Comparison of ENCODE assay signal across 28 cellular contexts in genomic region chr17:63960006-63960405, GRCh38. TPM values are rescaled to one million over a fixed set of nuclear protein-coding genes. Genes with fewer than 3 reads are reported as not detected.
A peak's percentile ranks its signal among the peaks of the same experiment; 100 is the strongest.
DNase-seq lines count a peak whose midpoint lies in the region; ATAC-seq, FAIRE-seq and TF ChIP-seq lines count a peak whose summit lies in the region.
"Had no signal": no experiment of that assay in that cellular context is flagged by ENCODE, and none has a peak within 500 bp of the region (broad histone marks: within the 10 kb centered on the region; RNA-seq: fewer than 3 reads in every experiment).

No MANE protein-coding gene starts in this region.

- TF ChIP-seq EP300 in HepG2 (IDR thresholded peaks at IDR 0.05; ENCODE audit: low read depth in 2 of 2, low read length in 2 of 2) (no peak), HepG2 (CRISPR knock-in tag; IDR thresholded peaks at IDR 0.05; ENCODE audit: borderline replicate concordance) (no peak)

- H4K20me1 ChIP-seq in HepG2 (ENCODE audit: insufficient read depth, low read length) (no peaks in the 10 kb centered on the region; the same call in 1 of the 2 replicates), GM23248 (ENCODE audit: insufficient read depth) (no peaks in the 10 kb centered on the region)

- no peak for TF ChIP-seq RAD21 in HepG2 (CRISPR knock-in tag; IDR thresholded peaks at IDR 0.05)

- DNase-seq in HepG2 (ENCODE audit: low spot score) (no peak), right lobe of liver (no peak), NT2/D1 (ENCODE audit: low read depth, low spot score) (no peak), dorsolateral prefrontal cortex (no peak), GM23248 (no peak)
- DNase-seq in stimulated activated CD4-positive, alpha-beta T cell treated with anti-CD3 and anti-CD28 coated beads, Interleukin-4, amount 100 ng/mL, for 24 hours = no peak
- DNase-seq: activated CD4-positive, alpha-beta T cell treated with anti-CD3 and anti-CD28 coated beads for 48 hours; activated CD8-positive, alpha-beta memory T cell treated with anti-CD3 and anti-CD28 coated beads, Interleukin-2, amount 10 ng/mL, durations not matched to agents 7 days and 5 days; activated naive CD8-positive, alpha-beta T cell treated with anti-CD3 and anti-CD28 coated beads, Interleukin-2, amount 10 ng/mL, durations not matched to agents 7 days and 5 days; CD4-positive, alpha-beta T cell; DMS153; NCI-H1092; NCI-H2029 treated with DMSO at 0.1 percent for 48 hours; RPMI8226; T-helper 17 cell had no signal

- no peaks in the 10 kb centered on the region for H3F3A ChIP-seq in GM23248 (ENCODE audit: insufficient read depth)

- in situ Hi-C loops in HepG2 (cut with HindIII; ENCODE audit: extremely low pct_ligation_motif_present, low pct_unique_long_range_greater_than_20kb) (no loop called here), GM23248 (cut with MboI) (no loop called here)

- peaks cover 32% of the 10 kb centered on the region for H3K4me1 ChIP-seq in HepG2 (ENCODE audit: insufficient read depth, low read length)
- no peaks in the 10 kb centered on the region for H3K4me1 ChIP-seq in right lobe of liver
- peaks cover 18% of the 10 kb centered on the region for H3K4me1 ChIP-seq in NT2/D1 (ENCODE audit: insufficient read depth, insufficient read length)
- no peaks in the 10 kb centered on the region for H3K4me1 ChIP-seq in GM23248 (ENCODE audit: insufficient read depth)
- H3K4me1 ChIP-seq: HAP-1 had no signal

- H2AFZ ChIP-seq in HepG2 (ENCODE audit: low read length) (no peak overlapping the region), GM23248 (no peak overlapping the region)
- H2AFZ ChIP-seq: parathyroid adenoma had no signal

- H3K9me3 ChIP-seq in HepG2 (ENCODE audit: low read length) (no peaks in the 10 kb centered on the region), right lobe of liver (no peaks in the 10 kb centered on the region), NT2/D1 (ENCODE audit: insufficient read depth, low read length) (no peaks in the 10 kb centered on the region), iPS-18c (ENCODE audit: control insufficient read depth, insufficient read depth, low read length) (peaks cover 2% of the 10 kb centered on the region), GM23248 (ENCODE audit: low read depth) (no peaks in the 10 kb centered on the region)
- H3K9me3 ChIP-seq: HAP-1 had no signal

- H3K79me2 ChIP-seq in HepG2 (ENCODE audit: insufficient read depth, low read length) = no peaks in the 10 kb centered on the region
- no peaks in the 10 kb centered on the region for H3K79me2 ChIP-seq in GM23248 (ENCODE audit: insufficient read depth)
- H3K79me2 ChIP-seq: parathyroid adenoma had no signal

- H3K4me2 ChIP-seq in HepG2 (ENCODE audit: low read depth, low read length) (no peak overlapping the region), GM23248 (ENCODE audit: unreplicated experiment) (no peak overlapping the region)

- no peaks in the 10 kb centered on the region for H3K9me2 ChIP-seq in GM23248 (ENCODE audit: insufficient read depth)

- ATAC-seq in HepG2 = no peak
- ATAC-seq in right lobe of liver = no peak
- ATAC-seq in GM21825 (IDR thresholded peaks at IDR 0.05; ENCODE audit: unreplicated experiment) = no peak
- ATAC-seq: activated CD8-positive, alpha-beta memory T cell treated with anti-CD3 and anti-CD28 coated beads, Interleukin-2, amount 10 ng/mL, durations not matched to agents 7 days and 5 days; left lobe of liver; natural killer cell treated with Interleukin-12 subunit alpha and Interleukin-12 subunit beta and Interleukin-15 and Interleukin-18, amount 100 ng/mL, for 72 hours; stimulated activated effector memory CD8-positive, alpha-beta T cell treated with anti-CD3 and anti-CD28 coated beads, Interleukin-12 subunit alpha, Interleukin-12 subunit beta, amount 100 ng/mL, for 72 hours; T-helper 17 cell had no signal

- CTCF ChIA-PET in HepG2 (lab: Yijun Ruan, JAX; ENCODE audit: low intra/inter-chr PET ratio, low total read pairs) = no interaction called here

- 6% methylated on average over 5 of the region's 9 CpGs for WGBS in HepG2 (ENCODE audit: low lambda C conversion rate)
- WGBS in right lobe of liver (ENCODE audit: insufficient coverage, low coverage, low lambda C conversion rate, missing lambda C conversion rate) = no CpG with 5 or more reads among the region's 9 CpGs
- 80 to 81% methylated on average over 9 of the region's 9 CpGs for WGBS in GM23248 (ENCODE audit: low coverage in 1 of 2, low lambda C conversion rate in 2 of 2, missing lambda C conversion rate in 2 of 2), 2 experiments

- H3K9ac ChIP-seq in HepG2 (ENCODE audit: insufficient read depth, low read depth, low read length) (no peak overlapping the region), NT2/D1 (ENCODE audit: insufficient read length, low read depth) (peak overlapping the region; percentile 46), GM23248 (no peak overlapping the region)
- H3K9ac ChIP-seq: parathyroid adenoma had no signal

- intact Hi-C loops in HepG2 (cut with micrococcal nuclease; ENCODE audit: unreplicated experiment) = no loop called here
- intact Hi-C loops in right lobe of liver (cut with DNase I) = no loop called here
- intact Hi-C loops in dorsolateral prefrontal cortex (cut with DNase I) = no loop called here

- H3K36me3 ChIP-seq in HepG2 (replicated peaks in 1 of 2; ENCODE audit: control insufficient read depth in 1 of 2, insufficient read depth in 2 of 2, low read length in 2 of 2) (no peaks in the 10 kb centered on the region), right lobe of liver (no peaks in the 10 kb centered on the region), NT2/D1 (ENCODE audit: insufficient read depth, insufficient read length, low read length) (no peaks in the 10 kb centered on the region), GM23248 (ENCODE audit: low read depth) (no peaks in the 10 kb centered on the region)
- H3K36me3 ChIP-seq: HAP-1 had no signal

- H3K27me3 ChIP-seq in HepG2 (ENCODE audit: control insufficient read depth in 1 of 2, insufficient read depth in 2 of 2, low read length in 2 of 2) (peaks cover 4 to 22% of the 10 kb centered on the region in 2 experiments; a peak in 2 of 5 replicates), right lobe of liver (no peaks in the 10 kb centered on the region), NT2/D1 (ENCODE audit: insufficient read depth, insufficient read length) (peaks cover 6% of the 10 kb centered on the region), dorsolateral prefrontal cortex (peaks cover 0 to 9% (median 0%) of the 10 kb centered on the region in 45 donors), GM23248 (replicated peaks; ENCODE audit: insufficient read depth) (no peaks in the 10 kb centered on the region)

- no peak overlapping the region for H3K4me3 ChIP-seq in HepG2 (replicated peaks in 1 of 3; ENCODE audit: insufficient read depth in 1 of 3, low read depth in 2 of 3, low read length in 3 of 3)
- no peak overlapping the region for H3K4me3 ChIP-seq in right lobe of liver
- peak overlapping the region; percentile 13 for H3K4me3 ChIP-seq in NT2/D1 (ENCODE audit: insufficient read length, low read depth)
- H3K4me3 ChIP-seq in iPS-18c (ENCODE audit: insufficient read depth, low read depth, low read length) = peak overlapping the region; percentile 12
- H3K4me3 ChIP-seq in dorsolateral prefrontal cortex = no peak overlapping the region
- no peak overlapping the region for H3K4me3 ChIP-seq in GM23248
- H3K4me3 ChIP-seq: HAP-1, SK-N-MC had no signal

- TF ChIP-seq CTCF in HepG2 (CRISPR knock-in tag; IDR thresholded peaks at IDR 0.05) (no peak), right lobe of liver (IDR thresholded peaks at IDR 0.05) (no peak), dorsolateral prefrontal cortex (IDR thresholded peaks at IDR 0.05 in 54 of 56, conservative IDR thresholded peaks at IDR 0.05 in 2 of 56; ENCODE audit: low read depth in 1 of 56, partially characterized antibody in 56 of 56) (no peak)

- TF ChIP-seq POLR2A in HepG2 (IDR thresholded peaks at IDR 0.05; ENCODE audit: insufficient read depth in 1 of 2, low read depth in 2 of 2, low read length in 2 of 2) (no peak), right lobe of liver (IDR thresholded peaks at IDR 0.05) (no peak)

- no TSS peak for BruUV-seq in HepG2 (replicated peaks; lab: Mats Ljungman, UMichigan)

- H3K27ac ChIP-seq in HepG2 (ENCODE audit: extremely low read length, insufficient read depth, low read length) (no peak overlapping the region), right lobe of liver (no peak overlapping the region), dorsolateral prefrontal cortex (no peak overlapping the region), GM23248 (no peak overlapping the region)
- H3K27ac ChIP-seq: parathyroid adenoma, SK-N-MC had no signal

- no peak for FAIRE-seq in HepG2 (lab: Jason Lieb, UNC)
- FAIRE-seq: colon had no signal

- POLR2A ChIA-PET in HepG2 (lab: Yijun Ruan, JAX) = no interaction called here

RNA-seq across cellular contexts. Expression of gene SCN4A, which starts 12.7 kb away (rescaled TPM):
- 0.02 TPM in 1 of 2 replicates, not detected in the other for total RNA-seq in HepG2 (2016; rRNA removed; fragmentation: Illumina TruSeq; extraction: Trizol)
- total RNA-seq in HepG2 (2016; cell fraction: cytosol; rRNA removed; fragmentation: Illumina TruSeq; extraction: Trizol; ENCODE audit: low read depth) = not detected in 2 replicates
- not detected in 2 replicates for total RNA-seq in HepG2 (2016; cell fraction: insoluble cytoplasmic fraction; rRNA removed; fragmentation: Illumina TruSeq; extraction: Trizol)
- total RNA-seq in HepG2 (2016; cell fraction: membrane; rRNA removed; fragmentation: Illumina TruSeq; extraction: Trizol) = not detected in 2 replicates
- not detected in 2 replicates for total RNA-seq in HepG2 (2016; cell fraction: nucleus; rRNA removed; fragmentation: Illumina TruSeq; extraction: Trizol)
- polyA plus RNA-seq in HepG2 (2011; rRNA removed) = 0.03 and 0.04 TPM in 2 replicates
- 0.01 TPM in 2 replicates for polyA plus RNA-seq in HepG2 (2011; cell fraction: cytosol; rRNA removed)
- polyA plus RNA-seq in HepG2 (2011; cell fraction: nucleus; rRNA removed) = 0.07 and 0.13 TPM in 2 replicates
- 0.03 and 0.12 TPM in 2 replicates for polyA plus RNA-seq in HepG2 (2012)
- not detected in 2 replicates for polyA plus RNA-seq in HepG2 (2016; cell fraction: cytosol; fragmentation: Illumina TruSeq; extraction: Trizol; ENCODE audit: low read depth)
- not detected in 2 replicates for polyA plus RNA-seq in HepG2 (2016; cell fraction: insoluble cytoplasmic fraction; fragmentation: Illumina TruSeq; extraction: Trizol; ENCODE audit: low read depth)
- not detected in 2 replicates for polyA plus RNA-seq in HepG2 (2016; cell fraction: membrane; fragmentation: Illumina TruSeq; extraction: Trizol; ENCODE audit: low read depth)
- not detected in 2 replicates for polyA plus RNA-seq in HepG2 (2016; cell fraction: nucleus; fragmentation: Illumina TruSeq; extraction: Trizol; ENCODE audit: insufficient read depth, low read depth)
- 0.38 and 4.1 TPM in 2 replicates for polyA minus RNA-seq in HepG2 (2011; rRNA and poly(A)+ RNA removed; ENCODE audit: low replicate concordance)
- polyA minus RNA-seq in HepG2 (2011; cell fraction: cytosol; rRNA and poly(A)+ RNA removed) = not detected in 2 replicates
- 0.26 and 0.37 TPM in 2 replicates for polyA minus RNA-seq in HepG2 (2011; cell fraction: nucleus; rRNA and poly(A)+ RNA removed)
- total RNA-seq in right lobe of liver = 1 to 10 TPM in 1 of 6 experiments, under 1 TPM in 5; 0.10 to 1.4 (median 0.20) TPM
- total RNA-seq in dorsolateral prefrontal cortex = 1 to 10 TPM in 2 of 120 experiments, under 1 TPM in 103, not detected in 15; 0.06 to 1.7 (median 0.23) TPM
- total RNA-seq in GM23248 (2014; rRNA removed; shearing (Covaris generic)) = not detected in 2 replicates
- polyA plus RNA-seq in GM23248 (2016; fragmentation: Nextera tagmentation; extraction: Ambion mirVana) = not detected in 2 replicates
- total RNA-seq: activated naive CD8-positive, alpha-beta T cell treated with anti-CD3 and anti-CD28 coated beads, Interleukin-2, amount 10 ng/mL, durations not matched to agents 7 days and 5 days; G401 had no signal

RNA-seq across cellular contexts. Expression of gene CD79B, which starts 27.9 kb away (rescaled TPM):
- not detected in 2 replicates for total RNA-seq in HepG2 (2016; rRNA removed; fragmentation: Illumina TruSeq; extraction: Trizol)
- total RNA-seq in HepG2 (2016; cell fraction: cytosol; rRNA removed; fragmentation: Illumina TruSeq; extraction: Trizol; ENCODE audit: low read depth) = not detected in 2 replicates
- 0.54 TPM in 1 of 2 replicates, not detected in the other for total RNA-seq in HepG2 (2016; cell fraction: insoluble cytoplasmic fraction; rRNA removed; fragmentation: Illumina TruSeq; extraction: Trizol)
- total RNA-seq in HepG2 (2016; cell fraction: membrane; rRNA removed; fragmentation: Illumina TruSeq; extraction: Trizol) = not detected in 2 replicates
- total RNA-seq in HepG2 (2016; cell fraction: nucleus; rRNA removed; fragmentation: Illumina TruSeq; extraction: Trizol) = not detected in 2 replicates
- 0.21 TPM in 1 of 2 replicates, not detected in the other for polyA plus RNA-seq in HepG2 (2011; rRNA removed)
- polyA plus RNA-seq in HepG2 (2011; cell fraction: cytosol; rRNA removed) = 0.19 and 0.55 TPM in 2 replicates
- not detected in 2 replicates for polyA plus RNA-seq in HepG2 (2011; cell fraction: nucleus; rRNA removed)
- polyA plus RNA-seq in HepG2 (2012) = 0.20 TPM in 1 of 2 replicates, not detected in the other
- polyA plus RNA-seq in HepG2 (2016; cell fraction: cytosol; fragmentation: Illumina TruSeq; extraction: Trizol; ENCODE audit: low read depth) = not detected in 2 replicates
- polyA plus RNA-seq in HepG2 (2016; cell fraction: insoluble cytoplasmic fraction; fragmentation: Illumina TruSeq; extraction: Trizol; ENCODE audit: low read depth) = not detected in 2 replicates
- not detected in 2 replicates for polyA plus RNA-seq in HepG2 (2016; cell fraction: membrane; fragmentation: Illumina TruSeq; extraction: Trizol; ENCODE audit: low read depth)
- polyA plus RNA-seq in HepG2 (2016; cell fraction: nucleus; fragmentation: Illumina TruSeq; extraction: Trizol; ENCODE audit: insufficient read depth, low read depth) = not detected in 2 replicates
- not detected in 2 replicates for polyA minus RNA-seq in HepG2 (2011; rRNA and poly(A)+ RNA removed; ENCODE audit: low replicate concordance)
- polyA minus RNA-seq in HepG2 (2011; cell fraction: cytosol; rRNA and poly(A)+ RNA removed) = not detected in 2 replicates
- not detected in 2 replicates for polyA minus RNA-seq in HepG2 (2011; cell fraction: nucleus; rRNA and poly(A)+ RNA removed)
- total RNA-seq in right lobe of liver = 1 to 10 TPM in 2 of 6 experiments, under 1 TPM in 4; 0.62 to 2.2 (median 0.92) TPM
- 1 to 10 TPM in 21 of 120 experiments, under 1 TPM in 43, not detected in 56; 0.36 to 2.3 (median 0.78) TPM for total RNA-seq in dorsolateral prefrontal cortex
- not detected in 2 replicates for total RNA-seq in GM23248 (2014; rRNA removed; shearing (Covaris generic))
- polyA plus RNA-seq in GM23248 (2016; fragmentation: Nextera tagmentation; extraction: Ambion mirVana) = not detected in 2 replicates
- total RNA-seq: mesothelial cell of epicardium, NCI-H460 had no signal

RNA-seq across cellular contexts. Expression of gene PRR29, which starts 38.1 kb away (rescaled TPM):
- total RNA-seq in HepG2 (2016; rRNA removed; fragmentation: Illumina TruSeq; extraction: Trizol) (0.07 and 0.11 TPM in 2 replicates), right lobe of liver (under 1 TPM in 3 of 6 experiments, not detected in 3; 0.07 to 0.33 (median 0.12) TPM), dorsolateral prefrontal cortex (1 to 10 TPM in 90 of 120 experiments, under 1 TPM in 29, not detected in 1; 0.25 to 4.0 (median 1.6) TPM)
- total RNA-seq in HepG2 (2016; cell fraction: cytosol; rRNA removed; fragmentation: Illumina TruSeq; extraction: Trizol; ENCODE audit: low read depth) = not detected in 2 replicates
- 0.19 TPM in 1 of 2 replicates, not detected in the other for total RNA-seq in HepG2 (2016; cell fraction: insoluble cytoplasmic fraction; rRNA removed; fragmentation: Illumina TruSeq; extraction: Trizol)
- total RNA-seq in HepG2 (2016; cell fraction: membrane; rRNA removed; fragmentation: Illumina TruSeq; extraction: Trizol) = 0.06 and 0.14 TPM in 2 replicates
- not detected in 2 replicates for total RNA-seq in HepG2 (2016; cell fraction: nucleus; rRNA removed; fragmentation: Illumina TruSeq; extraction: Trizol)
- polyA plus RNA-seq in HepG2 (2011; rRNA removed) (0.08 and 0.20 TPM in 2 replicates), GM23248 (2016; fragmentation: Nextera tagmentation; extraction: Ambion mirVana) (0.47 TPM in 1 of 2 replicates, not detected in the other)
- 0.06 and 0.07 TPM in 2 replicates for polyA plus RNA-seq in HepG2 (2011; cell fraction: cytosol; rRNA removed)
- 0.73 and 0.96 TPM in 2 replicates for polyA plus RNA-seq in HepG2 (2011; cell fraction: nucleus; rRNA removed)
- 0.21 and 0.40 TPM in 2 replicates for polyA plus RNA-seq in HepG2 (2012)
- 0.10 and 0.11 TPM in 2 replicates for polyA plus RNA-seq in HepG2 (2016; cell fraction: cytosol; fragmentation: Illumina TruSeq; extraction: Trizol; ENCODE audit: low read depth)
- 0.23 TPM in 1 of 2 replicates, not detected in the other for polyA plus RNA-seq in HepG2 (2016; cell fraction: insoluble cytoplasmic fraction; fragmentation: Illumina TruSeq; extraction: Trizol; ENCODE audit: low read depth)
- polyA plus RNA-seq in HepG2 (2016; cell fraction: membrane; fragmentation: Illumina TruSeq; extraction: Trizol; ENCODE audit: low read depth) = not detected in 2 replicates
- polyA plus RNA-seq in HepG2 (2016; cell fraction: nucleus; fragmentation: Illumina TruSeq; extraction: Trizol; ENCODE audit: insufficient read depth, low read depth) = not detected in 2 replicates
- polyA minus RNA-seq in HepG2 (2011; rRNA and poly(A)+ RNA removed; ENCODE audit: low replicate concordance) = 0.16 TPM in 1 of 2 replicates, not detected in the other
- not detected in 2 replicates for polyA minus RNA-seq in HepG2 (2011; cell fraction: cytosol; rRNA and poly(A)+ RNA removed)
- 0.26 and 0.37 TPM in 2 replicates for polyA minus RNA-seq in HepG2 (2011; cell fraction: nucleus; rRNA and poly(A)+ RNA removed)
- total RNA-seq in GM23248 (2014; rRNA removed; shearing (Covaris generic)) = not detected in 2 replicates
- total RNA-seq: NCI-H460 had no signal

RNA-seq across cellular contexts. Expression of gene GH1, which starts 41.4 kb away (rescaled TPM):
- not detected in 2 replicates for total RNA-seq in HepG2 (2016; rRNA removed; fragmentation: Illumina TruSeq; extraction: Trizol)
- total RNA-seq in HepG2 (2016; cell fraction: cytosol; rRNA removed; fragmentation: Illumina TruSeq; extraction: Trizol; ENCODE audit: low read depth) = not detected in 2 replicates
- total RNA-seq in HepG2 (2016; cell fraction: insoluble cytoplasmic fraction; rRNA removed; fragmentation: Illumina TruSeq; extraction: Trizol) = not detected in 2 replicates
- total RNA-seq in HepG2 (2016; cell fraction: membrane; rRNA removed; fragmentation: Illumina TruSeq; extraction: Trizol) = not detected in 2 replicates
- not detected in 2 replicates for total RNA-seq in HepG2 (2016; cell fraction: nucleus; rRNA removed; fragmentation: Illumina TruSeq; extraction: Trizol)
- polyA plus RNA-seq in HepG2 (2011; rRNA removed) = not detected in 2 replicates
- polyA plus RNA-seq in HepG2 (2011; cell fraction: cytosol; rRNA removed) = not detected in 2 replicates
- not detected in 2 replicates for polyA plus RNA-seq in HepG2 (2011; cell fraction: nucleus; rRNA removed)
- polyA plus RNA-seq in HepG2 (2012) = not detected in 2 replicates
- polyA plus RNA-seq in HepG2 (2016; cell fraction: cytosol; fragmentation: Illumina TruSeq; extraction: Trizol; ENCODE audit: low read depth) = not detected in 2 replicates
- polyA plus RNA-seq in HepG2 (2016; cell fraction: insoluble cytoplasmic fraction; fragmentation: Illumina TruSeq; extraction: Trizol; ENCODE audit: low read depth) = not detected in 2 replicates
- not detected in 2 replicates for polyA plus RNA-seq in HepG2 (2016; cell fraction: membrane; fragmentation: Illumina TruSeq; extraction: Trizol; ENCODE audit: low read depth)
- polyA plus RNA-seq in HepG2 (2016; cell fraction: nucleus; fragmentation: Illumina TruSeq; extraction: Trizol; ENCODE audit: insufficient read depth, low read depth) = not detected in 2 replicates
- not detected in 2 replicates for polyA minus RNA-seq in HepG2 (2011; rRNA and poly(A)+ RNA removed; ENCODE audit: low replicate concordance)
- not detected in 2 replicates for polyA minus RNA-seq in HepG2 (2011; cell fraction: cytosol; rRNA and poly(A)+ RNA removed)
- polyA minus RNA-seq in HepG2 (2011; cell fraction: nucleus; rRNA and poly(A)+ RNA removed) = not detected in 2 replicates
- total RNA-seq in right lobe of liver = not detected
- total RNA-seq in dorsolateral prefrontal cortex = under 1 TPM in 1 of 120 experiments, not detected in 119; 0.64 TPM
- not detected in 2 replicates for total RNA-seq in GM23248 (2014; rRNA removed; shearing (Covaris generic))
- polyA plus RNA-seq in GM23248 (2016; fragmentation: Nextera tagmentation; extraction: Ambion mirVana) = not detected in 2 replicates
- total RNA-seq: activated CD8-positive, alpha-beta memory T cell treated with anti-CD3 and anti-CD28 coated beads, Interleukin-2, amount 10 ng/mL, durations not matched to agents 7 days and 5 days; activated naive CD8-positive, alpha-beta T cell treated with anti-CD3 and anti-CD28 coated beads, Interleukin-2, amount 10 ng/mL, durations not matched to agents 7 days and 5 days; activated T-helper 2 cell treated with anti-CD3 and anti-CD28 coated beads, Interferon-gamma antibody, Interleukin-2, Interleukin-4, amounts not matched to agents 10 μg/mL and 5 μg/mL and 100 μg/mL, durations not matched to agents 14 hours and 24 hours and 36 hours; CD4-positive, alpha-beta T cell; G401; left lobe of liver; mesothelial cell of epicardium; natural killer cell treated with Interleukin-12 subunit alpha and Interleukin-12 subunit beta and Interleukin-15 and Interleukin-18, amount 100 ng/mL, for 72 hours; NCI-H460; T-helper 17 cell had no signal

RNA-seq across cellular contexts. Expression of gene CSHL1, which starts 48.9 kb away (rescaled TPM):
- not detected in 2 replicates for total RNA-seq in HepG2 (2016; rRNA removed; fragmentation: Illumina TruSeq; extraction: Trizol)
- not detected in 2 replicates for total RNA-seq in HepG2 (2016; cell fraction: cytosol; rRNA removed; fragmentation: Illumina TruSeq; extraction: Trizol; ENCODE audit: low read depth)
- total RNA-seq in HepG2 (2016; cell fraction: insoluble cytoplasmic fraction; rRNA removed; fragmentation: Illumina TruSeq; extraction: Trizol) = not detected in 2 replicates
- total RNA-seq in HepG2 (2016; cell fraction: membrane; rRNA removed; fragmentation: Illumina TruSeq; extraction: Trizol) = not detected in 2 replicates
- not detected in 2 replicates for total RNA-seq in HepG2 (2016; cell fraction: nucleus; rRNA removed; fragmentation: Illumina TruSeq; extraction: Trizol)
- polyA plus RNA-seq in HepG2 (2011; rRNA removed) = not detected in 2 replicates
- polyA plus RNA-seq in HepG2 (2011; cell fraction: cytosol; rRNA removed) = not detected in 2 replicates
- not detected in 2 replicates for polyA plus RNA-seq in HepG2 (2011; cell fraction: nucleus; rRNA removed)
- polyA plus RNA-seq in HepG2 (2012) = not detected in 2 replicates
- polyA plus RNA-seq in HepG2 (2016; cell fraction: cytosol; fragmentation: Illumina TruSeq; extraction: Trizol; ENCODE audit: low read depth) = not detected in 2 replicates
- polyA plus RNA-seq in HepG2 (2016; cell fraction: insoluble cytoplasmic fraction; fragmentation: Illumina TruSeq; extraction: Trizol; ENCODE audit: low read depth) = not detected in 2 replicates
- not detected in 2 replicates for polyA plus RNA-seq in HepG2 (2016; cell fraction: membrane; fragmentation: Illumina TruSeq; extraction: Trizol; ENCODE audit: low read depth)
- polyA plus RNA-seq in HepG2 (2016; cell fraction: nucleus; fragmentation: Illumina TruSeq; extraction: Trizol; ENCODE audit: insufficient read depth, low read depth) = not detected in 2 replicates
- not detected in 2 replicates for polyA minus RNA-seq in HepG2 (2011; rRNA and poly(A)+ RNA removed; ENCODE audit: low replicate concordance)
- not detected in 2 replicates for polyA minus RNA-seq in HepG2 (2011; cell fraction: cytosol; rRNA and poly(A)+ RNA removed)
- polyA minus RNA-seq in HepG2 (2011; cell fraction: nucleus; rRNA and poly(A)+ RNA removed) = not detected in 2 replicates
- not detected for total RNA-seq in right lobe of liver
- not detected for total RNA-seq in dorsolateral prefrontal cortex
- not detected in 2 replicates for total RNA-seq in GM23248 (2014; rRNA removed; shearing (Covaris generic))
- polyA plus RNA-seq in GM23248 (2016; fragmentation: Nextera tagmentation; extraction: Ambion mirVana) = not detected in 2 replicates
- total RNA-seq: activated CD8-positive, alpha-beta memory T cell treated with anti-CD3 and anti-CD28 coated beads, Interleukin-2, amount 10 ng/mL, durations not matched to agents 7 days and 5 days; activated naive CD8-positive, alpha-beta T cell treated with anti-CD3 and anti-CD28 coated beads, Interleukin-2, amount 10 ng/mL, durations not matched to agents 7 days and 5 days; activated T-helper 2 cell treated with anti-CD3 and anti-CD28 coated beads, Interferon-gamma antibody, Interleukin-2, Interleukin-4, amounts not matched to agents 10 μg/mL and 5 μg/mL and 100 μg/mL, durations not matched to agents 14 hours and 24 hours and 36 hours; CD4-positive, alpha-beta T cell; G401; left lobe of liver; mesothelial cell of epicardium; natural killer cell treated with Interleukin-12 subunit alpha and Interleukin-12 subunit beta and Interleukin-15 and Interleukin-18, amount 100 ng/mL, for 72 hours; NCI-H460; T-helper 17 cell had no signal

Comparison
In these comparisons a context has a peak if more than half of its experiments do, and no peak if none do; other contexts are left out.
1. H3K4me3 ChIP-seq: peak in NT2/D1 (single experiment) and iPS-18c (single experiment); none in HepG2 (0 of 3), right lobe of liver (0 of 3), dorsolateral prefrontal cortex (0 of 59) and GM23248 (single experiment).